In the genomic region with DNA sequence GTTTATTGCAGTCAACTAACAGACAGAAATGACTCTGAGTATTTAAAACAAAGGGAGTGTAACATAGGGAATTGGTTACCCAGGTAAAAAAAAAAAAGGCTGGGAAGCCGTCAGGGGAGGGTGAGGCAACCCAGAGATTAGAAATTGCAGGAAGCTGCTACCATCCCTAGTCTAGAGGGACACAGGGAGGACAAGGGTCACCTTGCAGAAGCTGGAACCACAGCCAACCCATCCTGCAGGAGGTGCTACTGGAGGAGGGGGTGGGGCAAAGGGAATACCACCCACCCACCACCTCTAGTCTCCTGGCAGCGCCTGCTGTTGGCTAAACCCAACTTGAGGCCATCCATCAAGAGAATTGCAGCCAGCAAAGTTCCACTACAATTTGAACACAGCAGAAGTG, we compare ENCODE assay signal across 2 cellular contexts.
TF ChIP-seq lines count a peak whose summit lies in the region.

No MANE protein-coding gene starts in this region.

TF ChIP-seq in HEK293, 187 proteins besides CTCF, POLR2A, EP300 and RAD21:
- TF ChIP-seq OSR2 (tag by site-specific recombination; IDR thresholded peaks at IDR 0.05) = peak; percentile 18; the same call in 1 of the 2 replicates
- 0 out of 2 replicates have a peak, but pooled peaks have one; percentile 12 for TF ChIP-seq ZFHX2 (tag by site-specific recombination; conservative IDR thresholded peaks at IDR 0.05)
- peak; percentile 32 for TF ChIP-seq SP2 (tag by site-specific recombination; IDR thresholded peaks at IDR 0.05)
- no peak for TF ChIP-seq ZNF843 (tag by site-specific recombination; IDR thresholded peaks at IDR 0.05)
- no peak for TF ChIP-seq SCRT2 (tag by site-specific recombination; IDR thresholded peaks at IDR 0.05)

TF ChIP-seq in H1, 55 proteins besides CTCF, POLR2A, EP300 and RAD21:
- no peak for TF ChIP-seq ASH2L (IDR thresholded peaks at IDR 0.05; ENCODE audit: low read length)
- TF ChIP-seq SP4 (IDR thresholded peaks at IDR 0.05; ENCODE audit: low read length) = no peak
- TF ChIP-seq BACH1 (IDR thresholded peaks at IDR 0.05; ENCODE audit: low read length) = no peak
- no peak for TF ChIP-seq MAFK (IDR thresholded peaks at IDR 0.05; ENCODE audit: low read depth, low read length)
- TF ChIP-seq, protein P1, sequence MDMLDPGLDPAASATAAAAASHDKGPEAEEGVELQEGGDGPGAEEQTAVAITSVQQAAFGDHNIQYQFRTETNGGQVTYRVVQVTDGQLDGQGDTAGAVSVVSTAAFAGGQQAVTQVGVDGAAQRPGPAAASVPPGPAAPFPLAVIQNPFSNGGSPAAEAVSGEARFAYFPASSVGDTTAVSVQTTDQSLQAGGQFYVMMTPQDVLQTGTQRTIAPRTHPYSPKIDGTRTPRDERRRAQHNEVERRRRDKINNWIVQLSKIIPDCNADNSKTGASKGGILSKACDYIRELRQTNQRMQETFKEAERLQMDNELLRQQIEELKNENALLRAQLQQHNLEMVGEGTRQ (IDR thresholded peaks at IDR 0.05; ENCODE audit: low read length) = no peak
- TF ChIP-seq SAP30 (IDR thresholded peaks at IDR 0.05; ENCODE audit: insufficient read depth, insufficient replicate concordance, low read length) = no peak
- no peak for TF ChIP-seq TEAD4 (IDR thresholded peaks at IDR 0.05; ENCODE audit: low read depth, low read length)
- TF ChIP-seq, protein P2, sequence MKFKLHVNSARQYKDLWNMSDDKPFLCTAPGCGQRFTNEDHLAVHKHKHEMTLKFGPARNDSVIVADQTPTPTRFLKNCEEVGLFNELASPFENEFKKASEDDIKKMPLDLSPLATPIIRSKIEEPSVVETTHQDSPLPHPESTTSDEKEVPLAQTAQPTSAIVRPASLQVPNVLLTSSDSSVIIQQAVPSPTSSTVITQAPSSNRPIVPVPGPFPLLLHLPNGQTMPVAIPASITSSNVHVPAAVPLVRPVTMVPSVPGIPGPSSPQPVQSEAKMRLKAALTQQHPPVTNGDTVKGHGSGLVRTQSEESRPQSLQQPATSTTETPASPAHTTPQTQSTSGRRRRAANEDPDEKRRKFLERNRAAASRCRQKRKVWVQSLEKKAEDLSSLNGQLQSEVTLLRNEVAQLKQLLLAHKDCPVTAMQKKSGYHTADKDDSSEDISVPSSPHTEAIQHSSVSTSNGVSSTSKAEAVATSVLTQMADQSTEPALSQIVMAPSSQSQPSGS (IDR thresholded peaks at IDR 0.05; ENCODE audit: low read length) = no peak
- TF ChIP-seq CTBP2 (IDR thresholded peaks at IDR 0.05; ENCODE audit: borderline replicate concordance, insufficient read depth, insufficient read length, low read length) = no peak
